Comparison of ENCODE assay signal across 15 cellular contexts in genomic region chr11:126166413-126166812, GRCh38. TPM values are rescaled to one million over a fixed set of nuclear protein-coding genes. Genes with fewer than 3 reads are reported as not detected.
DNase-seq lines count a peak whose midpoint lies in the region; ATAC-seq and TF ChIP-seq lines count a peak whose summit lies in the region.
"Had no signal": no experiment of that assay in that cellular context is flagged by ENCODE, and none has a peak within 500 bp of the region (broad histone marks: within the 10 kb centered on the region; RNA-seq: fewer than 3 reads in every experiment).

No MANE protein-coding gene starts in this region.

- no peak overlapping the region for H3K4me3 ChIP-seq in BLaER1
- H3K4me3 ChIP-seq in WERI-Rb-1 (ENCODE audit: low read depth, low read length), result no peak overlapping the region
- H3K4me3 ChIP-seq in uterus, result no peak overlapping the region

- DNase-seq in WERI-Rb-1, result no peak
- no peak for DNase-seq in nephron progenitor cell
- DNase-seq in uterus, result no peak
- DNase-seq in T-cell, result no peak
- DNase-seq in H4 (ENCODE audit: low spot score), result no peak
- DNase-seq in inferior parietal cortex (ENCODE audit: extremely low spot score), result no peak
- DNase-seq: ACHN; Calu3; CD4-positive, alpha-beta T cell; DMS 273 treated with DMSO at 0.1 percent for 48 hours; EL; GOT3; HCEC 1CT; HFFc6 had no signal

- intact Hi-C loops in uterus (cut with DNase I; ENCODE audit: low total_unique reads), result no loop called here

- H3K4me1 ChIP-seq in BLaER1 (peaks cover 71% of the 10 kb centered on the region), uterus (peaks cover 15 to 20% of the 10 kb centered on the region in 2 donors)

- H3K36me3 ChIP-seq in BLaER1 (no peaks in the 10 kb centered on the region), WERI-Rb-1 (no peaks in the 10 kb centered on the region), uterus (no peaks in the 10 kb centered on the region)

- ATAC-seq in T-cell (replicated peaks in 1 of 4), result no peak

- H3K27me3 ChIP-seq in BLaER1 (no peaks in the 10 kb centered on the region), WERI-Rb-1 (ENCODE audit: insufficient read depth, low read depth, severe bottlenecking) (no peaks in the 10 kb centered on the region), uterus (no peaks in the 10 kb centered on the region)

- no peaks in the 10 kb centered on the region for H4K20me1 ChIP-seq in BLaER1

- no peaks in the 10 kb centered on the region for H3K9me3 ChIP-seq in BLaER1
- H3K9me3 ChIP-seq in WERI-Rb-1 (ENCODE audit: severe bottlenecking), result no peaks in the 10 kb centered on the region
- H3K9me3 ChIP-seq in uterus, result no peaks in the 10 kb centered on the region

- H3K4me3 Mint-ChIP-seq in nephron progenitor cell (peak overlapping the region; percentile 2), T-cell (no peak overlapping the region)
- H3K4me3 Mint-ChIP-seq: CD4-positive, alpha-beta T cell; HFFc6 had no signal

- CTCF ChIA-PET in T-cell (lab: Charles Lee), result no interaction called here

- peaks cover 74% of the 10 kb centered on the region for H3K4me1 Mint-ChIP-seq in nephron progenitor cell
- H3K4me1 Mint-ChIP-seq in T-cell, result no peaks in the 10 kb centered on the region

- H3K36me3 Mint-ChIP-seq in nephron progenitor cell (ENCODE audit: low read depth) (no peaks in the 10 kb centered on the region), T-cell (no peaks in the 10 kb centered on the region)

- H3K9ac ChIP-seq in BLaER1, result no peak overlapping the region

- H3K27ac ChIP-seq in BLaER1, result 0 out of 2 replicates have a peak overlapping the region, but pooled peaks have one; percentile 53
- H3K27ac ChIP-seq in WERI-Rb-1, result peak overlapping the region; percentile 96
- peak overlapping the region; percentile 88 to 91 for H3K27ac ChIP-seq in uterus

- H3K9me3 Mint-ChIP-seq in nephron progenitor cell (no peaks in the 10 kb centered on the region), T-cell (no peaks in the 10 kb centered on the region)
- H3K9me3 Mint-ChIP-seq: CD4-positive, alpha-beta T cell; HFFc6 had no signal

- H3K27ac Mint-ChIP-seq in nephron progenitor cell (peak overlapping the region; percentile 31), T-cell (no peak overlapping the region)
- H3K27ac Mint-ChIP-seq: CD4-positive, alpha-beta T cell; HFFc6 had no signal

- TF ChIP-seq POLR2A in uterus (IDR thresholded peaks at IDR 0.05), result no peak

- H3K4me2 ChIP-seq in BLaER1, result peak overlapping the region; percentile 77; the same call in 1 of the 2 replicates

- POLR2A ChIA-PET in T-cell (lab: Charles Lee), result no interaction called here

- H3K27me3 Mint-ChIP-seq in nephron progenitor cell (ENCODE audit: low read depth, poor library complexity) (peaks cover 16% of the 10 kb centered on the region), T-cell (peaks cover 3 to 17% of the 10 kb centered on the region in 2 donors)
- H3K27me3 Mint-ChIP-seq: CD4-positive, alpha-beta T cell had no signal

- TF ChIP-seq CTCF in WERI-Rb-1 (IDR thresholded peaks at IDR 0.05; ENCODE audit: low read depth, low read length) (no peak), nephron progenitor cell (IDR thresholded peaks at IDR 0.05) (no peak), uterus (IDR thresholded peaks at IDR 0.05) (no peak)

RNA-seq across cellular contexts. Expression of gene RPUSD4, which starts 45.0 kb away (rescaled TPM):
- total RNA-seq in uterus (10 to 100 TPM in 2 of 4 donors, 1 to 10 TPM in 2; 7.6 to 37.4 (median 16.4) TPM), T-cell (10 to 100 TPM; 33.8 to 41.5 (median 40.2) TPM)
- 17.7 and 20.3 TPM in 2 replicates for total RNA-seq in H4 (2014; rRNA removed; shearing (Covaris generic))

RNA-seq across cellular contexts. Expression of gene FAM118B, which starts 45.2 kb away (rescaled TPM):
- total RNA-seq in uterus (10 to 100 TPM; 14.7 to 31.8 (median 17.8) TPM), T-cell (10 to 100 TPM in 3 of 5 donors, 1 to 10 TPM in 2; 4.2 to 11.9 (median 11.0) TPM)
- 41.8 and 46.5 TPM in 2 replicates for total RNA-seq in H4 (2014; rRNA removed; shearing (Covaris generic))
